Comparison of ENCODE assay signal across 11 cellular contexts in the genomic region with DNA sequence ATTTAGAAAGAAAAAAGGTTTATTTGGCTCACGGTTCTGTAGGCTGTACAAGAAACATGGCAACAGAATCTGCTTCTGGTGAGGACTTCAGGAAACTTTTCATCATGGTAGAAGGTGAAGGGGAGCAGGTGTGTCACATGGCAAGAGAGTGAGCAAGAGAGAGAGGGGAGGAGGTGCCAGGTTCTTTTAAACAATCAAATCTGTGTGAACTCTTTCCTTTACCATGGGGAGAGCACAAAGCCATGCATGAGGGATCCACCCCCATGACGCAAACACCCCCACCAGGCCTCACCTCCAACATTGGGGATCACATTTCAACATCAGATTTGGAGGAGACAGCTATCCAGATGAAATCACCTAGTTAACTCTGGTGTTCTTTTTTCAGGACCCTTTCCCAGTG.
DNase-seq lines count a peak whose midpoint lies in the region; ATAC-seq and TF ChIP-seq lines count a peak whose summit lies in the region.
"Had no signal": no experiment of that assay in that cellular context is flagged by ENCODE, and none has a peak within 500 bp of the region (broad histone marks: within the 10 kb centered on the region; RNA-seq: fewer than 3 reads in every experiment).

No MANE protein-coding gene starts in this region.

- H3K9me3 ChIP-seq in skeletal muscle tissue (ENCODE audit: control insufficient read depth in 3 of 3, low read length in 3 of 3): no peaks in the 10 kb centered on the region

- no peaks in the 10 kb centered on the region for H3K27me3 ChIP-seq in skeletal muscle tissue (ENCODE audit: control insufficient read depth in 3 of 3, insufficient read depth in 3 of 3, low read length in 3 of 3)

- H3K36me3 Mint-ChIP-seq in chondrocyte (ENCODE audit: low read depth): peaks cover 2% of the 10 kb centered on the region

- H3K36me3 ChIP-seq in skeletal muscle tissue (ENCODE audit: control insufficient read depth in 3 of 3, insufficient read depth in 3 of 3, low read length in 3 of 3): no peaks in the 10 kb centered on the region

- no peak overlapping the region for H3K4me3 Mint-ChIP-seq in chondrocyte (ENCODE audit: unreplicated experiment)

- peak overlapping the region; percentile 70 for H3K27ac ChIP-seq in skeletal muscle tissue (ENCODE audit: low read depth, low read length)

- DNase-seq in chondrocyte (ENCODE audit: low spot score): no peak
- no peak for DNase-seq in SIG-M5 treated with dmso at 0.1 percent for 504 hours (lab: John Stamatoyannopoulos, UW; ENCODE audit: unreplicated experiment)
- DNase-seq in Right ventricle myocardium inferior (ENCODE audit: missing footprints): no peak
- DNase-seq in NCI-H128 (lab: John Stamatoyannopoulos, UW; ENCODE audit: unreplicated experiment): no peak
- DNase-seq: midbrain, MV-4-11, OCI-M1 had no signal

- H3K27me3 Mint-ChIP-seq in chondrocyte (ENCODE audit: low read depth): no peaks in the 10 kb centered on the region

- intact Hi-C loops in Right ventricle myocardium inferior (cut with DNase I): no loop called here

- peaks cover 3% of the 10 kb centered on the region for H3K9me3 Mint-ChIP-seq in chondrocyte (ENCODE audit: low read depth)
- H3K9me3 Mint-ChIP-seq: activated T-helper 2 cell treated with anti-CD3 and anti-CD28 coated beads, Interferon-gamma antibody, Interleukin-2, Interleukin-4, amounts not matched to agents 10 μg/mL and 5 μg/mL and 100 μg/mL, durations not matched to agents 14 hours and 24 hours and 36 hours had no signal

- H3K4me1 ChIP-seq in skeletal muscle tissue (ENCODE audit: control insufficient read depth in 3 of 3, insufficient read depth in 3 of 3, low read length in 3 of 3): peaks cover 23 to 61% (median 41%) of the 10 kb centered on the region in 3 donors

- no peak for TF ChIP-seq CTCF in chondrocyte (IDR thresholded peaks at IDR 0.05)

- peak; percentile 16 for ATAC-seq in GM19351 (IDR thresholded peaks at IDR 0.05; ENCODE audit: unreplicated experiment)
- peak; percentile 12 for ATAC-seq in HG03060 (IDR thresholded peaks at IDR 0.05; ENCODE audit: low read depth, unreplicated experiment)
- no peak for ATAC-seq in Right ventricle myocardium inferior

- no peak overlapping the region for H3K9ac ChIP-seq in skeletal muscle tissue (ENCODE audit: low read depth in 1 of 3, low read length in 3 of 3)

- peaks cover 82% of the 10 kb centered on the region for H3K4me1 Mint-ChIP-seq in chondrocyte (ENCODE audit: low read depth)

- H3K27ac Mint-ChIP-seq in chondrocyte (ENCODE audit: unreplicated experiment): peak overlapping the region; percentile 96
- H3K27ac Mint-ChIP-seq: activated T-helper 2 cell treated with anti-CD3 and anti-CD28 coated beads, Interferon-gamma antibody, Interleukin-2, Interleukin-4, amounts not matched to agents 10 μg/mL and 5 μg/mL and 100 μg/mL, durations not matched to agents 14 hours and 24 hours and 36 hours had no signal

- no peak overlapping the region for H3K4me3 ChIP-seq in skeletal muscle tissue (ENCODE audit: low read length in 3 of 3)
